Comparison of ENCODE assay signal across 1 cellular context in the genomic region with DNA sequence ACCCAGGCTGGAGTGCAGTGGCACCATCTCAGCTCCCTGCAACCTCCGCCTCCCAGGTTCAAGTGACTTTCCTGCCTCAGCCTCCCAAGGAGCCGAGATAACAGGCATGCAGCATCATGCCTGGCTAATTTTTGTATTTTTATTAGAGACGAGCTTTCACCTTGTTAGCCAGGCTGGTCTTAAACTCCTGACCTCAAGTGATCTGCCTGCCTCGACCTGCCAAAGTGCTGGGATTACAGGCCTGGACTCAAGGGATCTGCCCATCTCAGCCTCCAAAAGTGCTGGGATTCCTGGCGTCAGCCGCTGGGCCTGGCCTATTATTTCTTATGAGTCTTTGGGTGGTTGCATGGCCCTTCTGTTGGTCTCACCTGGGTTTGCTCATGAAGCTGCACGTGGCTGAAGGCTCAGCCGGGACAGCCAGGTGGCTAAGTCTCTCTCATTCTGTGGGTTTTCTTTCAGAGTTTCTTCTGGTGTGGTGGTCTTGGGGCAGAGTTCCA.
TF ChIP-seq lines count a peak whose summit lies in the region.

No MANE protein-coding gene starts in this region.

TF ChIP-seq in HepG2, 621 proteins besides CTCF, POLR2A, EP300 and RAD21 (continued from another document and continues in another):
- TF ChIP-seq CEBPG (CRISPR knock-in tag; IDR thresholded peaks at IDR 0.05) (no peak), ZNF567 (CRISPR knock-in tag; IDR thresholded peaks at IDR 0.05; ENCODE audit: borderline replicate concordance) (no peak), ZNF776 (CRISPR knock-in tag; IDR thresholded peaks at IDR 0.05) (no peak), KDM4B (CRISPR knock-in tag; IDR thresholded peaks at IDR 0.05) (no peak), ZNF367 (CRISPR knock-in tag; IDR thresholded peaks at IDR 0.05; ENCODE audit: borderline replicate concordance) (no peak), DMAP1 (CRISPR knock-in tag; IDR thresholded peaks at IDR 0.05) (no peak), ZBTB38 (CRISPR knock-in tag; IDR thresholded peaks at IDR 0.05) (peak; percentile 97), MTF1 (CRISPR knock-in tag; IDR thresholded peaks at IDR 0.05) (no peak), FOXA1 (IDR thresholded peaks at IDR 0.05) (no peak), FOXA1 (CRISPR knock-in tag; IDR thresholded peaks at IDR 0.05) (no peak), ZNF264 (CRISPR knock-in tag; IDR thresholded peaks at IDR 0.05) (no peak), REPIN1 (CRISPR knock-in tag; IDR thresholded peaks at IDR 0.05; ENCODE audit: borderline replicate concordance, low read depth) (no peak), ATAD3A (CRISPR knock-in tag; IDR thresholded peaks at IDR 0.05) (no peak), PCBP2 (optimal IDR thresholded peaks at IDR 0.05; ENCODE audit: low read depth, low read length, poor library complexity, severe bottlenecking) (no peak), HDAC2 (CRISPR knock-in tag; IDR thresholded peaks at IDR 0.05) (no peak), CBFB (CRISPR knock-in tag; IDR thresholded peaks at IDR 0.05) (no peak), FOXJ3 (CRISPR knock-in tag; IDR thresholded peaks at IDR 0.05; ENCODE audit: borderline replicate concordance) (no peak), ESRRA (CRISPR knock-in tag; IDR thresholded peaks at IDR 0.05; ENCODE audit: low read depth) (no peak), U2AF2 (IDR thresholded peaks at IDR 0.05; ENCODE audit: low read depth, low read length) (no peak), ZNF17 (CRISPR knock-in tag; IDR thresholded peaks at IDR 0.05) (no peak), ZFY (CRISPR knock-in tag; IDR thresholded peaks at IDR 0.05) (peak; percentile 42; the same call in 1 of the 2 replicates), ZFP82 (CRISPR knock-in tag; IDR thresholded peaks at IDR 0.05; ENCODE audit: borderline replicate concordance) (peak; percentile 70; the same call in 1 of the 2 replicates), CBX2 (IDR thresholded peaks at IDR 0.05; ENCODE audit: low read depth, low read length) (no peak), CBX2 (CRISPR knock-in tag; IDR thresholded peaks at IDR 0.05; ENCODE audit: low read depth) (no peak), U2AF1 (optimal IDR thresholded peaks at IDR 0.05; ENCODE audit: low read depth, low read length) (no peak), ZNF337 (CRISPR knock-in tag; IDR thresholded peaks at IDR 0.05; ENCODE audit: borderline replicate concordance, low read depth) (0 out of 2 replicates have a peak, but pooled peaks have one; percentile 20), ZNF12 (CRISPR knock-in tag; IDR thresholded peaks at IDR 0.05) (no peak), ZNF598 (CRISPR knock-in tag; IDR thresholded peaks at IDR 0.05; ENCODE audit: borderline replicate concordance) (no peak), ZSCAN25 (CRISPR knock-in tag; IDR thresholded peaks at IDR 0.05) (no peak), ZNF292 (CRISPR knock-in tag; IDR thresholded peaks at IDR 0.05; ENCODE audit: borderline replicate concordance, low read depth) (peak; percentile 15; the same call in 1 of the 2 replicates), GABPB1 (CRISPR knock-in tag; IDR thresholded peaks at IDR 0.05) (no peak), MEF2D (CRISPR knock-in tag; IDR thresholded peaks at IDR 0.05) (0 out of 2 replicates have a peak, but pooled peaks have one; percentile 35), ATRX (CRISPR knock-in tag; IDR thresholded peaks at IDR 0.05; ENCODE audit: borderline replicate concordance) (no peak), TBP (CRISPR knock-in tag; IDR thresholded peaks at IDR 0.05) (no peak), ZNF839 (CRISPR knock-in tag; IDR thresholded peaks at IDR 0.05; ENCODE audit: borderline replicate concordance) (no peak), FOXK2 (IDR thresholded peaks at IDR 0.05) (no peak), ZNF572 (CRISPR knock-in tag; IDR thresholded peaks at IDR 0.05) (no peak)
- TF ChIP-seq, protein P1, sequence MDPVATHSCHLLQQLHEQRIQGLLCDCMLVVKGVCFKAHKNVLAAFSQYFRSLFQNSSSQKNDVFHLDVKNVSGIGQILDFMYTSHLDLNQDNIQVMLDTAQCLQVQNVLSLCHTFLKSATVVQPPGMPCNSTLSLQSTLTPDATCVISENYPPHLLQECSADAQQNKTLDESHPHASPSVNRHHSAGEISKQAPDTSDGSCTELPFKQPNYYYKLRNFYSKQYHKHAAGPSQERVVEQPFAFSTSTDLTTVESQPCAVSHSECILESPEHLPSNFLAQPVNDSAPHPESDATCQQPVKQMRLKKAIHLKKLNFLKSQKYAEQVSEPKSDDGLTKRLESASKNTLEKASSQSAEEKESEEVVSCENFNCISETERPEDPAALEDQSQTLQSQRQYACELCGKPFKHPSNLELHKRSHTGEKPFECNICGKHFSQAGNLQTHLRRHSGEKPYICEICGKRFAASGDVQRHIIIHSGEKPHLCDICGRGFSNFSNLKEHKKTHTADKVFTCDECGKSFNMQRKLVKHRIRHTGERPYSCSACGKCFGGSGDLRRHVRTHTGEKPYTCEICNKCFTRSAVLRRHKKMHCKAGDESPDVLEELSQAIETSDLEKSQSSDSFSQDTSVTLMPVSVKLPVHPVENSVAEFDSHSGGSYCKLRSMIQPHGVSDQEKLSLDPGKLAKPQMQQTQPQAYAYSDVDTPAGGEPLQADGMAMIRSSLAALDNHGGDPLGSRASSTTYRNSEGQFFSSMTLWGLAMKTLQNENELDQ (CRISPR knock-in tag; IDR thresholded peaks at IDR 0.05; ENCODE audit: borderline replicate concordance): no peak
- TF ChIP-seq, protein P2, sequence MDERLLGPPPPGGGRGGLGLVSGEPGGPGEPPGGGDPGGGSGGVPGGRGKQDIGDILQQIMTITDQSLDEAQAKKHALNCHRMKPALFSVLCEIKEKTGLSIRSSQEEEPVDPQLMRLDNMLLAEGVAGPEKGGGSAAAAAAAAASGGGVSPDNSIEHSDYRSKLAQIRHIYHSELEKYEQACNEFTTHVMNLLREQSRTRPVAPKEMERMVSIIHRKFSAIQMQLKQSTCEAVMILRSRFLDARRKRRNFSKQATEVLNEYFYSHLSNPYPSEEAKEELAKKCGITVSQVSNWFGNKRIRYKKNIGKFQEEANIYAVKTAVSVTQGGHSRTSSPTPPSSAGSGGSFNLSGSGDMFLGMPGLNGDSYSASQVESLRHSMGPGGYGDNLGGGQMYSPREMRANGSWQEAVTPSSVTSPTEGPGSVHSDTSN (CRISPR knock-in tag; IDR thresholded peaks at IDR 0.05): no peak
- TF ChIP-seq, protein P3, sequence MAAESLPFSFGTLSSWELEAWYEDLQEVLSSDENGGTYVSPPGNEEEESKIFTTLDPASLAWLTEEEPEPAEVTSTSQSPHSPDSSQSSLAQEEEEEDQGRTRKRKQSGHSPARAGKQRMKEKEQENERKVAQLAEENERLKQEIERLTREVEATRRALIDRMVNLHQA (CRISPR knock-in tag; IDR thresholded peaks at IDR 0.05): no peak
- TF ChIP-seq, protein P4, sequence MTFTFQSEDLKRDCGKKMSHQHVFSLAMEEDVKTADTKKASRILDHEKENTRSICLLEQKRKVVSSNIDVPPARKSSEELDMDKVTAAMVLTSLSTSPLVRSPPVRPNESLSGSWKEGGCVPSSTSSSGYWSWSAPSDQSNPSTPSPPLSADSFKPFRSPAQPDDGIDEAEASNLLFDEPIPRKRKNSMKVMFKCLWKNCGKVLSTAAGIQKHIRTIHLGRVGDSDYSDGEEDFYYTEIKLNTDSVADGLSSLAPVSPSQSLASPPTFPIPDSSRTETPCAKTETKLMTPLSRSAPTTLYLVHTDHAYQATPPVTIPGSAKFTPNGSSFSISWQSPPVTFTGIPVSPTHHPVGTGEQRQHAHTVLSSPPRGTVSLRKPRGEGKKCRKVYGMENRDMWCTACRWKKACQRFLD (CRISPR knock-in tag; IDR thresholded peaks at IDR 0.05; ENCODE audit: borderline replicate concordance): 0 out of 2 replicates have a peak, but pooled peaks have one; percentile 49
- TF ChIP-seq, protein P5, sequence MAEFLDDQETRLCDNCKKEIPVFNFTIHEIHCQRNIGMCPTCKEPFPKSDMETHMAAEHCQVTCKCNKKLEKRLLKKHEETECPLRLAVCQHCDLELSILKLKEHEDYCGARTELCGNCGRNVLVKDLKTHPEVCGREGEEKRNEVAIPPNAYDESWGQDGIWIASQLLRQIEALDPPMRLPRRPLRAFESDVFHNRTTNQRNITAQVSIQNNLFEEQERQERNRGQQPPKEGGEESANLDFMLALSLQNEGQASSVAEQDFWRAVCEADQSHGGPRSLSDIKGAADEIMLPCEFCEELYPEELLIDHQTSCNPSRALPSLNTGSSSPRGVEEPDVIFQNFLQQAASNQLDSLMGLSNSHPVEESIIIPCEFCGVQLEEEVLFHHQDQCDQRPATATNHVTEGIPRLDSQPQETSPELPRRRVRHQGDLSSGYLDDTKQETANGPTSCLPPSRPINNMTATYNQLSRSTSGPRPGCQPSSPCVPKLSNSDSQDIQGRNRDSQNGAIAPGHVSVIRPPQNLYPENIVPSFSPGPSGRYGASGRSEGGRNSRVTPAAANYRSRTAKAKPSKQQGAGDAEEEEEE (CRISPR knock-in tag; IDR thresholded peaks at IDR 0.05; ENCODE audit: borderline replicate concordance): 0 out of 2 replicates have a peak, but pooled peaks have one; percentile 26
- TF ChIP-seq, protein P6, sequence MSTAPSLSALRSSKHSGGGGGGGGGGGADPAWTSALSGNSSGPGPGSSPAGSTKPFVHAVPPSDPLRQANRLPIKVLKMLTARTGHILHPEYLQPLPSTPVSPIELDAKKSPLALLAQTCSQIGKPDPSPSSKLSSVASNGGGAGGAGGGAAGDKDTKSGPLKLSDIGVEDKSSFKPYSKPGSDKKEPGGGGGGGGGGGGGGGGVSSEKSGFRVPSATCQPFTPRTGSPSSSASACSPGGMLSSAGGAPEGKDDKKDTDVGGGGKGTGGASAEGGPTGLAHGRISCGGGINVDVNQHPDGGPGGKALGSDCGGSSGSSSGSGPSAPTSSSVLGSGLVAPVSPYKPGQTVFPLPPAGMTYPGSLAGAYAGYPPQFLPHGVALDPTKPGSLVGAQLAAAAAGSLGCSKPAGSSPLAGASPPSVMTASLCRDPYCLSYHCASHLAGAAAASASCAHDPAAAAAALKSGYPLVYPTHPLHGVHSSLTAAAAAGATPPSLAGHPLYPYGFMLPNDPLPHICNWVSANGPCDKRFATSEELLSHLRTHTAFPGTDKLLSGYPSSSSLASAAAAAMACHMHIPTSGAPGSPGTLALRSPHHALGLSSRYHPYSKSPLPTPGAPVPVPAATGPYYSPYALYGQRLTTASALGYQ (CRISPR knock-in tag; IDR thresholded peaks at IDR 0.05): no peak
- TF ChIP-seq, protein P7, sequence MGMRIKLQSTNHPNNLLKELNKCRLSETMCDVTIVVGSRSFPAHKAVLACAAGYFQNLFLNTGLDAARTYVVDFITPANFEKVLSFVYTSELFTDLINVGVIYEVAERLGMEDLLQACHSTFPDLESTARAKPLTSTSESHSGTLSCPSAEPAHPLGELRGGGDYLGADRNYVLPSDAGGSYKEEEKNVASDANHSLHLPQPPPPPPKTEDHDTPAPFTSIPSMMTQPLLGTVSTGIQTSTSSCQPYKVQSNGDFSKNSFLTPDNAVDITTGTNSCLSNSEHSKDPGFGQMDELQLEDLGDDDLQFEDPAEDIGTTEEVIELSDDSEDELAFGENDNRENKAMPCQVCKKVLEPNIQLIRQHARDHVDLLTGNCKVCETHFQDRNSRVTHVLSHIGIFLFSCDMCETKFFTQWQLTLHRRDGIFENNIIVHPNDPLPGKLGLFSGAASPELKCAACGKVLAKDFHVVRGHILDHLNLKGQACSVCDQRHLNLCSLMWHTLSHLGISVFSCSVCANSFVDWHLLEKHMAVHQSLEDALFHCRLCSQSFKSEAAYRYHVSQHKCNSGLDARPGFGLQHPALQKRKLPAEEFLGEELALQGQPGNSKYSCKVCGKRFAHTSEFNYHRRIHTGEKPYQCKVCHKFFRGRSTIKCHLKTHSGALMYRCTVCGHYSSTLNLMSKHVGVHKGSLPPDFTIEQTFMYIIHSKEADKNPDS (CRISPR knock-in tag; IDR thresholded peaks at IDR 0.05): 0 out of 2 replicates have a peak, but pooled peaks have one; percentile 62
- TF ChIP-seq, protein P8, sequence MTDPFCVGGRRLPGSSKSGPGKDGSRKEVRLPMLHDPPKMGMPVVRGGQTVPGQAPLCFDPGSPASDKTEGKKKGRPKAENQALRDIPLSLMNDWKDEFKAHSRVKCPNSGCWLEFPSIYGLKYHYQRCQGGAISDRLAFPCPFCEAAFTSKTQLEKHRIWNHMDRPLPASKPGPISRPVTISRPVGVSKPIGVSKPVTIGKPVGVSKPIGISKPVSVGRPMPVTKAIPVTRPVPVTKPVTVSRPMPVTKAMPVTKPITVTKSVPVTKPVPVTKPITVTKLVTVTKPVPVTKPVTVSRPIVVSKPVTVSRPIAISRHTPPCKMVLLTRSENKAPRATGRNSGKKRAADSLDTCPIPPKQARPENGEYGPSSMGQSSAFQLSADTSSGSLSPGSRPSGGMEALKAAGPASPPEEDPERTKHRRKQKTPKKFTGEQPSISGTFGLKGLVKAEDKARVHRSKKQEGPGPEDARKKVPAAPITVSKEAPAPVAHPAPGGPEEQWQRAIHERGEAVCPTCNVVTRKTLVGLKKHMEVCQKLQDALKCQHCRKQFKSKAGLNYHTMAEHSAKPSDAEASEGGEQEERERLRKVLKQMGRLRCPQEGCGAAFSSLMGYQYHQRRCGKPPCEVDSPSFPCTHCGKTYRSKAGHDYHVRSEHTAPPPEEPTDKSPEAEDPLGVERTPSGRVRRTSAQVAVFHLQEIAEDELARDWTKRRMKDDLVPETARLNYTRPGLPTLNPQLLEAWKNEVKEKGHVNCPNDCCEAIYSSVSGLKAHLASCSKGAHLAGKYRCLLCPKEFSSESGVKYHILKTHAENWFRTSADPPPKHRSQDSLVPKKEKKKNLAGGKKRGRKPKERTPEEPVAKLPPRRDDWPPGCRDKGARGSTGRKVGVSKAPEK (CRISPR knock-in tag; IDR thresholded peaks at IDR 0.05; ENCODE audit: borderline replicate concordance): 0 out of 2 replicates have a peak, but pooled peaks have one; percentile 56
- TF ChIP-seq, protein P9, sequence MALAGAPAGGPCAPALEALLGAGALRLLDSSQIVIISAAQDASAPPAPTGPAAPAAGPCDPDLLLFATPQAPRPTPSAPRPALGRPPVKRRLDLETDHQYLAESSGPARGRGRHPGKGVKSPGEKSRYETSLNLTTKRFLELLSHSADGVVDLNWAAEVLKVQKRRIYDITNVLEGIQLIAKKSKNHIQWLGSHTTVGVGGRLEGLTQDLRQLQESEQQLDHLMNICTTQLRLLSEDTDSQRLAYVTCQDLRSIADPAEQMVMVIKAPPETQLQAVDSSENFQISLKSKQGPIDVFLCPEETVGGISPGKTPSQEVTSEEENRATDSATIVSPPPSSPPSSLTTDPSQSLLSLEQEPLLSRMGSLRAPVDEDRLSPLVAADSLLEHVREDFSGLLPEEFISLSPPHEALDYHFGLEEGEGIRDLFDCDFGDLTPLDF (CRISPR knock-in tag; IDR thresholded peaks at IDR 0.05): no peak
- TF ChIP-seq, protein P10, sequence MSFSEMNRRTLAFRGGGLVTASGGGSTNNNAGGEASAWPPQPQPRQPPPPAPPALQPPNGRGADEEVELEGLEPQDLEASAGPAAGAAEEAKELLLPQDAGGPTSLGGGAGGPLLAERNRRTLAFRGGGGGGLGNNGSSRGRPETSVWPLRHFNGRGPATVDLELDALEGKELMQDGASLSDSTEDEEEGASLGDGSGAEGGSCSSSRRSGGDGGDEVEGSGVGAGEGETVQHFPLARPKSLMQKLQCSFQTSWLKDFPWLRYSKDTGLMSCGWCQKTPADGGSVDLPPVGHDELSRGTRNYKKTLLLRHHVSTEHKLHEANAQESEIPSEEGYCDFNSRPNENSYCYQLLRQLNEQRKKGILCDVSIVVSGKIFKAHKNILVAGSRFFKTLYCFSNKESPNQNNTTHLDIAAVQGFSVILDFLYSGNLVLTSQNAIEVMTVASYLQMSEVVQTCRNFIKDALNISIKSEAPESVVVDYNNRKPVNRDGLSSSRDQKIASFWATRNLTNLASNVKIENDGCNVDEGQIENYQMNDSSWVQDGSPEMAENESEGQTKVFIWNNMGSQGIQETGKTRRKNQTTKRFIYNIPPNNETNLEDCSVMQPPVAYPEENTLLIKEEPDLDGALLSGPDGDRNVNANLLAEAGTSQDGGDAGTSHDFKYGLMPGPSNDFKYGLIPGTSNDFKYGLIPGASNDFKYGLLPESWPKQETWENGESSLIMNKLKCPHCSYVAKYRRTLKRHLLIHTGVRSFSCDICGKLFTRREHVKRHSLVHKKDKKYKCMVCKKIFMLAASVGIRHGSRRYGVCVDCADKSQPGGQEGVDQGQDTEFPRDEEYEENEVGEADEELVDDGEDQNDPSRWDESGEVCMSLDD (CRISPR knock-in tag; IDR thresholded peaks at IDR 0.05; ENCODE audit: borderline replicate concordance): no peak
